Comparison of ENCODE assay signal across 8 cellular contexts in genomic region chr19:1205114-1206062, GRCh38. TPM values are rescaled to one million over a fixed set of nuclear protein-coding genes. Genes with fewer than 3 reads are reported as not detected.
DNase-seq lines count a peak whose midpoint lies in the region; ATAC-seq and TF ChIP-seq lines count a peak whose summit lies in the region.

TSS of gene STK11 (plus strand) at chr19:1205778. CDS start at chr19:1206914, 1,136 bp downstream.

- H3K27ac Mint-ChIP-seq in activated CD4-positive, alpha-beta T cell treated with anti-CD3 and anti-CD28 coated beads, Interleukin-2, amount 10 ng/mL, durations not matched to agents 7 days and 5 days: peak within 1 kb of the TSS; percentile 89

- ATAC-seq in HG03460 (IDR thresholded peaks at IDR 0.05; ENCODE audit: unreplicated experiment): peak; percentile 78

- DNase-seq in BJ (ENCODE audit: low read depth): peak; percentile 73
- peak; percentile 99 for DNase-seq in GM19240 (ENCODE audit: insufficient read length, low spot score)
- peak; percentile 77 to 97 for DNase-seq in NCI-H526 (lab: John Stamatoyannopoulos, UW)
- DNase-seq in activated CD4-positive, alpha-beta T cell treated with anti-CD3 and anti-CD28 coated beads, Interleukin-2, amount 10 ng/mL, durations not matched to agents 7 days and 5 days: peak; percentile 99
- peak; percentile 99 for DNase-seq in coronary artery (ENCODE audit: low spot score)
- DNase-seq in left kidney (ENCODE audit: low read depth, low spot score): peak; percentile 99
- DNase-seq in stimulated activated CD4-positive, alpha-beta T cell treated with anti-CD3 and anti-CD28 coated beads, Interleukin-1b, Interleukin-23, amount 100 ng/mL, for 48 hours: peak; percentile 99

- H3K4me3 Mint-ChIP-seq in activated CD4-positive, alpha-beta T cell treated with anti-CD3 and anti-CD28 coated beads, Interleukin-2, amount 10 ng/mL, durations not matched to agents 7 days and 5 days: peak within 1 kb of the TSS; percentile 97

- peaks cover 7% of the 10 kb centered on the region for H3K36me3 ChIP-seq in BJ (ENCODE audit: control insufficient read depth, insufficient read depth, low read length)

- H3K9me3 Mint-ChIP-seq in activated CD4-positive, alpha-beta T cell treated with anti-CD3 and anti-CD28 coated beads, Interleukin-2, amount 10 ng/mL, durations not matched to agents 7 days and 5 days: no peaks in the 10 kb centered on the region

- POLR2A ChIA-PET in BJ (lab: Charles Lee): no interaction called here
- POLR2A ChIA-PET in activated CD4-positive, alpha-beta T cell treated with anti-CD3 and anti-CD28 coated beads, Interleukin-2, amount 10 ng/mL, durations not matched to agents 7 days and 5 days (lab: Charles Lee): no interaction called here

- H3K4me3 ChIP-seq in BJ (ENCODE audit: low read depth, low read length) (peak within 1 kb of the TSS; percentile 81), coronary artery (peak within 1 kb of the TSS; percentile 82)

- CTCF ChIA-PET in BJ (lab: Yijun Ruan, JAX): interaction anchor here (2.0 to 2.3 kb wide), 2 partner anchors 39 to 92 kb away, joined by 9 to 12 read pairs; no protein-coding TSS in a partner anchor
- CTCF ChIA-PET in activated CD4-positive, alpha-beta T cell treated with anti-CD3 and anti-CD28 coated beads, Interleukin-2, amount 10 ng/mL, durations not matched to agents 7 days and 5 days (lab: Charles Lee): interaction anchor here (1.7 kb wide), 1 partner anchor 9 kb away, joined by 5 read pairs; no protein-coding TSS in a partner anchor

- TF ChIP-seq CTCF in BJ (IDR thresholded peaks at IDR 0.05; ENCODE audit: insufficient read depth, low read depth, low read length) (no peak), coronary artery (IDR thresholded peaks at IDR 0.05) (no peak)

- H3K27me3 ChIP-seq in BJ (ENCODE audit: control insufficient read depth, insufficient read depth, low read length): no peaks in the 10 kb centered on the region

- H3K4me1 Mint-ChIP-seq in activated CD4-positive, alpha-beta T cell treated with anti-CD3 and anti-CD28 coated beads, Interleukin-2, amount 10 ng/mL, durations not matched to agents 7 days and 5 days: peaks cover 30% of the 10 kb centered on the region

- H3K36me3 Mint-ChIP-seq in activated CD4-positive, alpha-beta T cell treated with anti-CD3 and anti-CD28 coated beads, Interleukin-2, amount 10 ng/mL, durations not matched to agents 7 days and 5 days (ENCODE audit: low read depth): peaks cover 22% of the 10 kb centered on the region

- H3K27me3 Mint-ChIP-seq in activated CD4-positive, alpha-beta T cell treated with anti-CD3 and anti-CD28 coated beads, Interleukin-2, amount 10 ng/mL, durations not matched to agents 7 days and 5 days: no peaks in the 10 kb centered on the region

- peak within 1 kb of the TSS; percentile 88 to 91 for H3K27ac ChIP-seq in coronary artery

RNA-seq across cellular contexts. Expression of gene STK11, which starts in this region (rescaled TPM):
- polyA plus RNA-seq in BJ (2011; rRNA removed): 26.3 and 33.6 TPM in 2 replicates
- polyA minus RNA-seq in BJ (2011; rRNA and poly(A)+ RNA removed): 38.3 and 48.2 TPM in 2 replicates
- total RNA-seq in activated CD4-positive, alpha-beta T cell treated with anti-CD3 and anti-CD28 coated beads, Interleukin-2, amount 10 ng/mL, durations not matched to agents 7 days and 5 days: 10 to 100 TPM; 71.7 to 82.0 TPM

Comparison
In these comparisons a context has a peak if more than half of its experiments do, and no peak if none do; other contexts are left out.
1. Peak in every context shown above with its lines: DNase-seq, ATAC-seq, H3K4me3 ChIP-seq and H3K27ac ChIP-seq.